Comparison of ENCODE assay signal across 21 cellular contexts in the genomic region with DNA sequence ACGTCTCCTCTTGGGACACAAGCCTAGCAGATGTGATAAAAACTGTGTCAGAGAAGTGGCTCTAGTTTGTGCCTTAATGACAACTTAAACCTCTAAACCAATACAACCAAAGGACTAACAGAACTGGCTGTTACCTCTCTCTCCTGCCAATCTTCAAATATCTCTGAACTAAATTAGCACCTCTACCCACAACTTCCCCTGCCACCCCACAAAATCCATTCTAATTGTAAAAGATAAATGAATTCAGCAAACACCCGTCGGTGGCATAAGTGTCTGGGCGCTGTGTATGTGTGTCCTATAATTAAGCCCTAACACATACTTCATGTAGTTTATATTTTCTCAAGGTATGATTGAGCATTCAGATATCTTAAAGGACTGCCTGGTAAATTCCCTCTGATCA.
"Had no signal": no experiment of that assay in that cellular context is flagged by ENCODE, and none has a peak within 500 bp of the region (broad histone marks: within the 10 kb centered on the region; RNA-seq: fewer than 3 reads in every experiment).

No MANE protein-coding gene starts in this region.

- H3K4me3 Mint-ChIP-seq: activated CD4-positive, alpha-beta memory T cell treated with anti-CD3 and anti-CD28 coated beads for 36 hours; activated CD8-positive, alpha-beta memory T cell treated with anti-CD3 and anti-CD28 coated beads, Interleukin-2, amount 10 ng/mL, durations not matched to agents 7 days and 5 days; memory B cell; nephron; stimulated activated naive B cell treated with anti-CD40 and anti-IgM and Interleukin-4, amounts not matched to agents 10 μg/mL and 1 μg/mL and 100 μg/mL, for 72 hours; T-helper 2 cell treated with Interferon-gamma antibody and Interleukin-4, amounts not matched to agents 5 μg/mL and 100 μg/mL, for 36 hours had no signal

- H3K4me2 ChIP-seq: hepatocyte had no signal

- H3K27ac ChIP-seq: hepatocyte, left lung, right atrium auricular region, skin epidermis, thyroid gland had no signal

- H3K4me3 ChIP-seq: cardiac muscle cell, dorsolateral prefrontal cortex, hepatocyte, left lung, right atrium auricular region, skin epidermis, thyroid gland had no signal

- H3K27me3 ChIP-seq: cardiac muscle cell, dorsolateral prefrontal cortex, hepatocyte, left lung, right atrium auricular region, thyroid gland had no signal

- ATAC-seq: activated CD8-positive, alpha-beta memory T cell treated with anti-CD3 and anti-CD28 coated beads, Interleukin-2, amount 10 ng/mL, durations not matched to agents 7 days and 5 days; left lung; stimulated activated naive B cell treated with anti-CD40 and anti-IgM and Interleukin-4, amounts not matched to agents 10 μg/mL and 1 μg/mL and 100 μg/mL, for 72 hours had no signal

- H3K27me3 Mint-ChIP-seq: activated CD4-positive, alpha-beta memory T cell treated with anti-CD3 and anti-CD28 coated beads for 36 hours; activated CD8-positive, alpha-beta memory T cell treated with anti-CD3 and anti-CD28 coated beads, Interleukin-2, amount 10 ng/mL, durations not matched to agents 7 days and 5 days; memory B cell; stimulated activated naive B cell treated with anti-CD40 and anti-IgM and Interleukin-4, amounts not matched to agents 10 μg/mL and 1 μg/mL and 100 μg/mL, for 72 hours had no signal

- H3K36me3 Mint-ChIP-seq: activated CD4-positive, alpha-beta memory T cell treated with anti-CD3 and anti-CD28 coated beads for 36 hours; memory B cell; stimulated activated naive B cell treated with anti-CD40 and anti-IgM and Interleukin-4, amounts not matched to agents 10 μg/mL and 1 μg/mL and 100 μg/mL, for 72 hours had no signal

- H3K79me2 ChIP-seq: hepatocyte had no signal

- DNase-seq: activated CD4-positive, alpha-beta memory T cell treated with anti-CD3 and anti-CD28 coated beads for 36 hours; activated CD8-positive, alpha-beta memory T cell treated with anti-CD3 and anti-CD28 coated beads, Interleukin-2, amount 10 ng/mL, durations not matched to agents 7 days and 5 days; activated naive CD4-positive, alpha-beta T cell treated with anti-CD3 and anti-CD28 coated beads, Interleukin-2, amount 50 U/mL, for 16 hours; activated T-cell treated with anti-CD3 and anti-CD28 coated beads, Interleukin-2, amount 50 U/mL, for 1 hour; dorsolateral prefrontal cortex; left lung; occipital lobe; stimulated activated CD4-positive, alpha-beta T cell treated with anti-CD3 and anti-CD28 coated beads, Interleukin-15, amount 100 ng/mL, for 24 hours; stimulated activated CD4-positive, alpha-beta T cell treated with anti-CD3 and anti-CD28 coated beads, Interleukin-4, amount 100 ng/mL, for 1 hour; stimulated activated naive B cell treated with anti-CD40 and anti-IgM and Interleukin-4, amounts not matched to agents 10 μg/mL and 1 μg/mL and 100 μg/mL, for 72 hours; thyroid gland had no signal

- FAIRE-seq: keratinocyte, urothelium cell line had no signal

- H2AFZ ChIP-seq: hepatocyte had no signal

- H3K36me3 ChIP-seq: cardiac muscle cell, left lung, right atrium auricular region, thyroid gland had no signal

- H3K4me1 ChIP-seq: right atrium auricular region had no signal

- H3K9me3 Mint-ChIP-seq: activated CD4-positive, alpha-beta memory T cell treated with anti-CD3 and anti-CD28 coated beads for 36 hours; memory B cell; nephron; stimulated activated naive B cell treated with anti-CD40 and anti-IgM and Interleukin-4, amounts not matched to agents 10 μg/mL and 1 μg/mL and 100 μg/mL, for 72 hours; T-helper 2 cell treated with Interferon-gamma antibody and Interleukin-4, amounts not matched to agents 5 μg/mL and 100 μg/mL, for 36 hours had no signal

- H3K9me3 ChIP-seq: left lung, right atrium auricular region, thyroid gland had no signal

- H3K27ac Mint-ChIP-seq: activated CD4-positive, alpha-beta memory T cell treated with anti-CD3 and anti-CD28 coated beads for 36 hours; activated CD8-positive, alpha-beta memory T cell treated with anti-CD3 and anti-CD28 coated beads, Interleukin-2, amount 10 ng/mL, durations not matched to agents 7 days and 5 days; memory B cell; nephron; progenitor cell of endocrine pancreas; stimulated activated naive B cell treated with anti-CD40 and anti-IgM and Interleukin-4, amounts not matched to agents 10 μg/mL and 1 μg/mL and 100 μg/mL, for 72 hours; T-helper 2 cell treated with Interferon-gamma antibody and Interleukin-4, amounts not matched to agents 5 μg/mL and 100 μg/mL, for 36 hours had no signal
